In genomic region chr15:44728576-44729393, GRCh38 we compare ENCODE assay signal across 8 cellular contexts. TPM values are rescaled to one million over a fixed set of nuclear protein-coding genes. Genes with fewer than 3 reads are reported as not detected.
DNase-seq lines count a peak whose midpoint lies in the region; ATAC-seq and TF ChIP-seq lines count a peak whose summit lies in the region.

No MANE protein-coding gene starts in this region.

- H3K9me3 Mint-ChIP-seq in H9 (no peaks in the 10 kb centered on the region), natural killer cell (no peaks in the 10 kb centered on the region)

- no peaks in the 10 kb centered on the region for H3K79me2 ChIP-seq in H9 (ENCODE audit: insufficient read depth, low read length)

- H3K9ac ChIP-seq in H9 (ENCODE audit: extremely low read depth, insufficient read length, low read length), result peak overlapping the region; percentile 81

- no peak overlapping the region for H3K4ac ChIP-seq in H9 (ENCODE audit: low read depth, low read length)

- H4K5ac ChIP-seq in H9 (ENCODE audit: insufficient read length, low read depth, low read length), result no peak overlapping the region

- H3K9me3 ChIP-seq in H9 (ENCODE audit: control insufficient read depth, low read depth, low read length), result no peaks in the 10 kb centered on the region

- H3K27ac Mint-ChIP-seq in H9 (peak overlapping the region; percentile 89 to 99 (median 98); a peak in 6 of 7 replicates), natural killer cell (peak overlapping the region; percentile 100)

- H2AFZ ChIP-seq in H9 (ENCODE audit: low read length), result peak overlapping the region; percentile 58

- H3K27me3 ChIP-seq in H9 (ENCODE audit: insufficient read depth, low read length), result no peaks in the 10 kb centered on the region

- H3K4me1 Mint-ChIP-seq in H9 (peaks cover 15 to 23% of the 10 kb centered on the region in 2 experiments), natural killer cell (peaks cover 57 to 59% of the 10 kb centered on the region in 2 donors)

- peak; percentile 86 for TF ChIP-seq POLR2A in Raji (IDR thresholded peaks at IDR 0.05; ENCODE audit: insufficient read depth, low read depth, low read length)

- no peaks in the 10 kb centered on the region for H4K20me1 ChIP-seq in H9 (ENCODE audit: control insufficient read depth, insufficient read depth, insufficient read length)

- H2BK120ac ChIP-seq in H9 (ENCODE audit: low read depth, low read length, poor library complexity, severe bottlenecking), result peak overlapping the region; percentile 94

- H3K23ac ChIP-seq in H9 (ENCODE audit: insufficient read length, low read depth, low read length), result no peak overlapping the region

- H3K27me3 Mint-ChIP-seq in H9 (ENCODE audit: low read depth) (no peaks in the 10 kb centered on the region), natural killer cell (ENCODE audit: low read depth in 2 of 2) (no peaks in the 10 kb centered on the region)

- peaks cover 0 to 3% (median 0%) of the 10 kb centered on the region in 3 experiments; a peak in 1 of 7 replicates for H3K36me3 Mint-ChIP-seq in H9 (ENCODE audit: insufficient read depth in 1 of 3, low read depth in 3 of 3)
- no peaks in the 10 kb centered on the region for H3K36me3 Mint-ChIP-seq in natural killer cell

- peak overlapping the region; percentile 92 for H3K4me3 ChIP-seq in fibroblast of pulmonary artery (replicated peaks; ENCODE audit: low read depth, low read length)

- H3K4me2 ChIP-seq in H9 (ENCODE audit: insufficient read depth, insufficient read length, low read length), result peak overlapping the region; percentile 93

- H2BK20ac ChIP-seq in H9 (ENCODE audit: low read depth, low read length, poor library complexity, severe bottlenecking), result no peak overlapping the region

- no peak overlapping the region for H2AK5ac ChIP-seq in H9 (ENCODE audit: insufficient read length, low read length)

- intact Hi-C loops in natural killer cell (cut with micrococcal nuclease), result loop anchor here (1.0 to 5.0 kb wide), 4 partner anchors 17 to 474 kb away; partner anchors contain the start of genes B2M, EIF3J, PATL2 and SPG11

- H3K4me1 ChIP-seq in H9 (ENCODE audit: insufficient read depth, low read length), result peaks cover 3% of the 10 kb centered on the region; the same call in 1 of the 2 replicates

- TF ChIP-seq CTCF in H9 (conservative IDR thresholded peaks at IDR 0.05) (no peak), fibroblast of pulmonary artery (IDR thresholded peaks at IDR 0.05; ENCODE audit: low read length, missing control alignments) (no peak), natural killer cell (IDR thresholded peaks at IDR 0.05) (no peak)

- peak; percentile 75 to 92 (median 83) for ATAC-seq in natural killer cell

- no peak overlapping the region for H2BK15ac ChIP-seq in H9 (ENCODE audit: low read depth, low read length)

- H3K27ac ChIP-seq in H9 (ENCODE audit: insufficient read length, low read depth, low read length), result peak overlapping the region; percentile 87

- DNase-seq in ELR (ENCODE audit: low read depth), result peak; percentile 97
- peak; percentile 96 for DNase-seq in H9
- DNase-seq in M059J (ENCODE audit: low read depth), result peak; percentile 99
- peak; percentile 97 for DNase-seq in activated effector memory CD4-positive, alpha-beta T cell treated with anti-CD3 and anti-CD28 coated beads, Interleukin-2, amount 50 U/mL, for 16 hours
- DNase-seq in fibroblast of pulmonary artery (ENCODE audit: low read depth), result peak; percentile 99
- DNase-seq in natural killer cell, result peak; percentile 94
- peak; percentile 89 to 97 (median 95) for DNase-seq in stimulated activated naive CD4-positive, alpha-beta T cell (lab: John Stamatoyannopoulos, UW)

- no CpG with 5 or more reads among the region's 36 CpGs for WGBS in H9 (ENCODE audit: extremely low coverage, insufficient read length, low lambda C conversion rate)

- no peak overlapping the region for H2BK12ac ChIP-seq in H9 (ENCODE audit: insufficient read length, low read depth, low read length)

- H3T11ph ChIP-seq in H9 (ENCODE audit: low read length), result no peak overlapping the region

- no peaks in the 10 kb centered on the region for H3K79me1 ChIP-seq in H9 (ENCODE audit: insufficient read depth, low read depth, low read length, poor library complexity, severe bottlenecking)

- H3K14ac ChIP-seq in H9 (ENCODE audit: insufficient read depth, low read length), result peak overlapping the region; percentile 90

- H3K4me3 Mint-ChIP-seq in H9, result peak overlapping the region; percentile 85 to 95
- H3K4me3 Mint-ChIP-seq in natural killer cell, result peak overlapping the region; percentile 98

- H2BK5ac ChIP-seq in H9 (ENCODE audit: insufficient read length, low read length), result no peak overlapping the region

- H3K18ac ChIP-seq in H9 (ENCODE audit: insufficient read length, low read depth, low read length), result peak overlapping the region; percentile 79

- peaks cover 7% of the 10 kb centered on the region for H3K23me2 ChIP-seq in H9 (ENCODE audit: insufficient read length, low read depth, low read length, poor library complexity, severe bottlenecking)

- H4K91ac ChIP-seq in H9 (ENCODE audit: insufficient read length, low read depth, low read length), result no peak overlapping the region

- no peak overlapping the region for H4K8ac ChIP-seq in H9 (replicated peaks; ENCODE audit: insufficient read length, low read depth, low read length)

- H3K56ac ChIP-seq in H9 (ENCODE audit: insufficient read length, low read depth, low read length), result no peak overlapping the region

RNA-seq across cellular contexts. Expression of gene TRIM69, which starts 7.5 kb away (rescaled TPM):
- total RNA-seq in H9 (2021), result 3.8 and 4.3 TPM in 2 replicates
- total RNA-seq in M059J (2014; rRNA removed; shearing (Covaris generic)), result 34.8 and 37.2 TPM in 2 replicates
- total RNA-seq in natural killer cell, result 10 to 100 TPM; 14.2 to 20.1 (median 16.3) TPM

RNA-seq across cellular contexts. Expression of gene B2M, which starts 17.5 kb away (rescaled TPM):
- total RNA-seq in H9 (2021), result 74.3 and 81.0 TPM in 2 replicates
- 13,654 and 19,449 TPM in 2 replicates for total RNA-seq in M059J (2014; rRNA removed; shearing (Covaris generic))
- 1,000 to 10,000 TPM; 7,484 to 8,893 (median 7,665) TPM for total RNA-seq in natural killer cell

RNA-seq across cellular contexts. Expression of gene PATL2, which starts 17.7 kb away (rescaled TPM):
- total RNA-seq in H9 (2021) (0.46 and 0.55 TPM in 2 replicates), natural killer cell (100 to 1,000 TPM; 101 to 145 (median 112) TPM)
- 2.0 and 2.6 TPM in 2 replicates for total RNA-seq in M059J (2014; rRNA removed; shearing (Covaris generic))

Comparison
In these comparisons a context has a peak if more than half of its experiments do, and no peak if none do; other contexts are left out.
1. Peak in every context shown above with its lines: DNase-seq, ATAC-seq, H3K4me3 ChIP-seq and H3K27ac ChIP-seq.
2. RNA of gene B2M, which starts 17.5 kb away (total RNA-seq): 13,654 to 19,449 TPM in M059J and 7,484 to 8,893 TPM in natural killer cell; 74.3 to 81.0 TPM in H9; every median in the first group is over 10 times any median in the second.
3. RNA of gene PATL2, which starts 17.7 kb away (total RNA-seq): 101 to 145 TPM in natural killer cell; 2.0 to 2.6 TPM in M059J and 0.46 to 0.55 TPM in H9; every median in the first group is over 10 times any median in the second.